Comparison of ENCODE assay signal across 11 cellular contexts in genomic region chr2:44928660-44929471, GRCh38. TPM values are rescaled to one million over a fixed set of nuclear protein-coding genes. Genes with fewer than 3 reads are reported as not detected.
DNase-seq lines count a peak whose midpoint lies in the region; TF ChIP-seq lines count a peak whose summit lies in the region.
"Had no signal": no experiment of that assay in that cellular context is flagged by ENCODE, and none has a peak within 500 bp of the region (broad histone marks: within the 10 kb centered on the region; RNA-seq: fewer than 3 reads in every experiment).

No MANE protein-coding gene starts in this region.

- no peaks in the 10 kb centered on the region for H3F3A ChIP-seq in neural cell (ENCODE audit: insufficient read depth, low read length, poor library complexity, severe bottlenecking)

- H3K27me3 ChIP-seq in endodermal cell (ENCODE audit: control insufficient read depth, insufficient read depth, low read length, poor library complexity, severe bottlenecking): peaks cover 100% of the 10 kb centered on the region
- H3K27me3 ChIP-seq in neural cell (ENCODE audit: insufficient read depth, low read depth, low read length): peaks cover 83% of the 10 kb centered on the region
- peaks cover 5 to 94% of the 10 kb centered on the region in 2 donors for H3K27me3 ChIP-seq in tibial artery

- H2AFZ ChIP-seq in neural cell (ENCODE audit: low read depth, low read length): no peak overlapping the region

- H3K36me3 Mint-ChIP-seq in activated CD4-positive, alpha-beta memory T cell treated with anti-CD3 and anti-CD28 coated beads for 36 hours: no peaks in the 10 kb centered on the region
- H3K36me3 Mint-ChIP-seq in activated CD4-positive, alpha-beta memory T cell treated with anti-CD3 and anti-CD28 coated beads, Interleukin-2, amount 10 ng/mL, durations not matched to agents 7 days and 5 days (ENCODE audit: low read depth): peaks cover 7% of the 10 kb centered on the region
- H3K36me3 Mint-ChIP-seq in endodermal cell (ENCODE audit: low read depth): no peaks in the 10 kb centered on the region

- TF ChIP-seq CTCF in endodermal cell (conservative IDR thresholded peaks at IDR 0.05) (no peak), neural cell (IDR thresholded peaks at IDR 0.05; ENCODE audit: poor library complexity, severe bottlenecking) (no peak), tibial artery (IDR thresholded peaks at IDR 0.05) (no peak)

- peaks cover 17% of the 10 kb centered on the region for H3K4me1 Mint-ChIP-seq in activated CD4-positive, alpha-beta memory T cell treated with anti-CD3 and anti-CD28 coated beads for 36 hours (ENCODE audit: low read depth)
- H3K4me1 Mint-ChIP-seq in activated CD4-positive, alpha-beta memory T cell treated with anti-CD3 and anti-CD28 coated beads, Interleukin-2, amount 10 ng/mL, durations not matched to agents 7 days and 5 days: peaks cover 15% of the 10 kb centered on the region
- peaks cover 54% of the 10 kb centered on the region for H3K4me1 Mint-ChIP-seq in endodermal cell

- H3K36me3 ChIP-seq in endodermal cell (ENCODE audit: control insufficient read depth, insufficient read depth, low read length) (no peaks in the 10 kb centered on the region), neural cell (ENCODE audit: insufficient read depth, low read length) (no peaks in the 10 kb centered on the region), tibial artery (no peaks in the 10 kb centered on the region)

- H3K4me2 ChIP-seq in neural cell (ENCODE audit: low read length): no peak overlapping the region

- no peak for TF ChIP-seq EP300 in neural cell (conservative IDR thresholded peaks at IDR 0.05; ENCODE audit: poor library complexity, severe bottlenecking)

- peaks cover 72% of the 10 kb centered on the region for H3K27me3 Mint-ChIP-seq in activated CD4-positive, alpha-beta memory T cell treated with anti-CD3 and anti-CD28 coated beads for 36 hours
- H3K27me3 Mint-ChIP-seq in activated CD4-positive, alpha-beta memory T cell treated with anti-CD3 and anti-CD28 coated beads, Interleukin-2, amount 10 ng/mL, durations not matched to agents 7 days and 5 days: peaks cover 85% of the 10 kb centered on the region
- peaks cover 94% of the 10 kb centered on the region for H3K27me3 Mint-ChIP-seq in endodermal cell (ENCODE audit: insufficient read depth)

- DNase-seq in activated CD4-positive, alpha-beta memory T cell treated with anti-CD3 and anti-CD28 coated beads for 36 hours: peak; percentile 11
- DNase-seq in activated CD4-positive, alpha-beta memory T cell treated with anti-CD3 and anti-CD28 coated beads, Interleukin-2, amount 10 ng/mL, durations not matched to agents 7 days and 5 days: no peak
- peak; percentile 83 for DNase-seq in endodermal cell
- no peak for DNase-seq in tibial artery
- DNase-seq in SK-N-DZ (ENCODE audit: low spot score): no peak
- no peak for DNase-seq in NCI-H146 (lab: John Stamatoyannopoulos, UW)
- no peak for DNase-seq in NCI-H510A (lab: John Stamatoyannopoulos, UW)
- DNase-seq: T1000 had no signal

- H3K4me3 ChIP-seq in endodermal cell (ENCODE audit: low read length): no peak overlapping the region
- peak overlapping the region; percentile 51 for H3K4me3 ChIP-seq in neural cell (ENCODE audit: low read length)
- H3K4me3 ChIP-seq in tibial artery: peak overlapping the region; percentile 31 to 48
- H3K4me3 ChIP-seq: mucosa of descending colon had no signal

- H3K27ac ChIP-seq in endodermal cell (ENCODE audit: low read depth, low read length) (no peak overlapping the region), neural cell (ENCODE audit: low read length) (no peak overlapping the region), tibial artery (no peak overlapping the region)

- no peak overlapping the region for H3K4me3 Mint-ChIP-seq in activated CD4-positive, alpha-beta memory T cell treated with anti-CD3 and anti-CD28 coated beads for 36 hours
- no peak overlapping the region for H3K4me3 Mint-ChIP-seq in activated CD4-positive, alpha-beta memory T cell treated with anti-CD3 and anti-CD28 coated beads, Interleukin-2, amount 10 ng/mL, durations not matched to agents 7 days and 5 days
- peak overlapping the region; percentile 22 for H3K4me3 Mint-ChIP-seq in endodermal cell

- no peaks in the 10 kb centered on the region for H3K9me3 Mint-ChIP-seq in activated CD4-positive, alpha-beta memory T cell treated with anti-CD3 and anti-CD28 coated beads for 36 hours
- no peaks in the 10 kb centered on the region for H3K9me3 Mint-ChIP-seq in activated CD4-positive, alpha-beta memory T cell treated with anti-CD3 and anti-CD28 coated beads, Interleukin-2, amount 10 ng/mL, durations not matched to agents 7 days and 5 days
- H3K9me3 Mint-ChIP-seq in endodermal cell: no peaks in the 10 kb centered on the region

- no peak overlapping the region for H3K9ac ChIP-seq in endodermal cell (ENCODE audit: extremely low read depth, low read length, poor library complexity, severe bottlenecking)
- H3K9ac ChIP-seq in neural cell (ENCODE audit: low read length): peak overlapping the region; percentile 34

- H3K4me1 ChIP-seq in endodermal cell (ENCODE audit: control insufficient read depth, insufficient read depth, low read length): peaks cover 20% of the 10 kb centered on the region
- H3K4me1 ChIP-seq in tibial artery: peaks cover 0 to 27% (median 20%) of the 10 kb centered on the region in 4 donors

- TF ChIP-seq RAD21 in neural cell (conservative IDR thresholded peaks at IDR 0.05): no peak

- 5% methylated on average over 37 to 83 of the region's 83 CpGs for whole genome bisulfite sequencing in endodermal cell (ENCODE audit: insufficient coverage in 1 of 2, insufficient read length in 1 of 2), 2 experiments

- CTCF ChIA-PET in activated CD4-positive, alpha-beta memory T cell treated with anti-CD3 and anti-CD28 coated beads for 36 hours (lab: Charles Lee): no interaction called here
- CTCF ChIA-PET in activated CD4-positive, alpha-beta memory T cell treated with anti-CD3 and anti-CD28 coated beads, Interleukin-2, amount 10 ng/mL, durations not matched to agents 7 days and 5 days (lab: Charles Lee): no interaction called here

- peaks cover 69% of the 10 kb centered on the region for H3K79me2 ChIP-seq in neural cell (replicated peaks; ENCODE audit: insufficient read depth, low read length)

- H4K20me1 ChIP-seq in neural cell (ENCODE audit: insufficient read depth): no peaks in the 10 kb centered on the region

- no peak overlapping the region for H3K27ac Mint-ChIP-seq in activated CD4-positive, alpha-beta memory T cell treated with anti-CD3 and anti-CD28 coated beads for 36 hours
- H3K27ac Mint-ChIP-seq in activated CD4-positive, alpha-beta memory T cell treated with anti-CD3 and anti-CD28 coated beads, Interleukin-2, amount 10 ng/mL, durations not matched to agents 7 days and 5 days: no peak overlapping the region
- H3K27ac Mint-ChIP-seq in endodermal cell: no peak overlapping the region

- H3K9me2 ChIP-seq in neural cell (ENCODE audit: insufficient read depth, low read length): no peaks in the 10 kb centered on the region

- POLR2A ChIA-PET in activated CD4-positive, alpha-beta memory T cell treated with anti-CD3 and anti-CD28 coated beads for 36 hours (lab: Charles Lee): no interaction called here
- POLR2A ChIA-PET in activated CD4-positive, alpha-beta memory T cell treated with anti-CD3 and anti-CD28 coated beads, Interleukin-2, amount 10 ng/mL, durations not matched to agents 7 days and 5 days (lab: Charles Lee): no interaction called here

- intact Hi-C loops in activated CD4-positive, alpha-beta memory T cell treated with anti-CD3 and anti-CD28 coated beads for 36 hours (cut with micrococcal nuclease): no loop called here
- intact Hi-C loops in tibial artery (cut with DNase I; ENCODE audit: low total_unique reads): no loop called here

- H3K9me3 ChIP-seq in endodermal cell (ENCODE audit: control insufficient read depth, low read length) (no peaks in the 10 kb centered on the region), neural cell (ENCODE audit: low read length) (no peaks in the 10 kb centered on the region), tibial artery (no peaks in the 10 kb centered on the region)
- H3K9me3 ChIP-seq: mucosa of descending colon had no signal

TF ChIP-seq in neural cell, 6 proteins besides CTCF, POLR2A, EP300 and RAD21:
- no peak for TF ChIP-seq SMC3 (conservative IDR thresholded peaks at IDR 0.05; ENCODE audit: poor library complexity)

RNA-seq across cellular contexts. Expression of gene SIX3, which starts 12.6 kb away (rescaled TPM):
- not detected for total RNA-seq in activated CD4-positive, alpha-beta memory T cell treated with anti-CD3 and anti-CD28 coated beads for 36 hours
- under 1 TPM; 0.08 to 0.13 TPM for total RNA-seq in activated CD4-positive, alpha-beta memory T cell treated with anti-CD3 and anti-CD28 coated beads, Interleukin-2, amount 10 ng/mL, durations not matched to agents 7 days and 5 days
- total RNA-seq in endodermal cell: 1 to 10 TPM; 1.9 to 5.7 TPM
- 0.71 TPM for polyA plus RNA-seq in endodermal cell (2013, experiment 1 of 2)
- 0.62 TPM for polyA plus RNA-seq in endodermal cell (2013, experiment 2 of 2)
- 8.7 and 9.8 TPM in 2 replicates for polyA plus RNA-seq in neural cell
- polyA minus RNA-seq in neural cell: 11.2 and 13.8 TPM in 2 replicates
- 5.8 and 6.5 TPM in 2 replicates for polyA plus RNA-seq in SK-N-DZ (2014; cell fraction: cytosol; rRNA removed)
- polyA plus RNA-seq in SK-N-DZ (2014; cell fraction: nucleus; rRNA removed): 4.6 and 5.7 TPM in 2 replicates
- total RNA-seq: A172, mucosa of descending colon had no signal

Comparison
In these comparisons a context has a peak if more than half of its experiments do, and no peak if none do; other contexts are left out.
1. DNase-seq: peak in activated CD4-positive, alpha-beta memory T cell treated with anti-CD3 and anti-CD28 coated beads for 36 hours (single experiment) and endodermal cell (single experiment); none in activated CD4-positive, alpha-beta memory T cell treated with anti-CD3 and anti-CD28 coated beads, Interleukin-2, amount 10 ng/mL, durations not matched to agents 7 days and 5 days (single experiment), tibial artery (0 of 2), SK-N-DZ (single experiment), NCI-H146 (single experiment) and NCI-H510A (single experiment).